ENCODE assay signal across 2 cellular contexts in the genomic region with DNA sequence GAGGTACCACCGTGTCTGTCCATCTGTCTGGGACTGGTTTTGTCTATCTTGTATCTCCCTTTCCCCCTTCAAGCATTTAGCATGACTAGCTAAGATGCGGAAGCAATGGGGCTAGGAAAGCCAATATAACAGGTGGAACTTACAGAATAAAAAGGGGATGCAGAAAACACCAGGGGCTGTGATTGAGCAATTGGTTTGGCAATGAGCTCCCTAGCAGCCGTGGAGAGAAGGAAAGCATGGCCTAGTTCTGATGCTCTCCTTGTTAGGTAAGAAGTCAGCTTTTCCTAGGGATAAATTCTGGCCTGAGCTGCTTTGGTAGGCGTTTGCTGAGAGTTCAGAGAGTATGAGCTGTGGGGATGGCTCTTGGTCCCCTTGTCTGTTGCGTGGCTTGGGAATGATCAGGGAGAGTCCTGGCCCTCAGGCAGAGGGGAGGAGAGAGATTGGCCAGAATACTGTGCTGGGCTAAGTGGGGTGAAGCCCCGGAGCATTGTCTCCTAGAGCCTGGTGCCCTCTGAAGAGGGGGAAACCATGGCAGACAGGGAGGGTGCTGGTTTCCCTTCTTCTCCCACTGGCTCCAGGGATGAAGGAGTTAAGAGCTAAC.
TF ChIP-seq lines count a peak whose summit lies in the region.

No MANE protein-coding gene starts in this region.

TF ChIP-seq in SK-N-SH, 30 proteins besides CTCF, POLR2A, EP300 and RAD21 (continued from another document):
- no peak for TF ChIP-seq CHD2 (IDR thresholded peaks at IDR 0.05; ENCODE audit: low read length, partially characterized antibody)
- TF ChIP-seq USF2 (IDR thresholded peaks at IDR 0.05; ENCODE audit: borderline replicate concordance, low read depth, low read length): no peak
- TF ChIP-seq TEAD4 (IDR thresholded peaks at IDR 0.05; ENCODE audit: borderline replicate concordance, insufficient read depth): no peak
- no peak for TF ChIP-seq MEF2A (IDR thresholded peaks at IDR 0.05; ENCODE audit: borderline replicate concordance, low read depth)
- TF ChIP-seq TCF12 (IDR thresholded peaks at IDR 0.05): no peak

TF ChIP-seq in SK-N-SH treated with all-trans-retinoic acid at 6 μM for 48 hours, 23 proteins besides CTCF, POLR2A, EP300 and RAD21 (continued from another document):
- no peak for TF ChIP-seq ARNTL (CRISPR knock-in tag; IDR thresholded peaks at IDR 0.05; ENCODE audit: borderline replicate concordance, low read depth)
